ENCODE assay signal across 23 cellular contexts in genomic region chr14:90818715-90819114, GRCh38.
"Had no signal": no experiment of that assay in that cellular context is flagged by ENCODE, and none has a peak within 500 bp of the region (broad histone marks: within the 10 kb centered on the region; RNA-seq: fewer than 3 reads in every experiment).

No MANE protein-coding gene starts in this region.

- H3K27me3 ChIP-seq: ovary, right atrium auricular region, suprapubic skin, tibial artery, upper lobe of left lung, vagina had no signal

- H3K4me3 ChIP-seq: lower lobe of right lung, ovary, right atrium auricular region, skin epidermis, suprapubic skin, thoracic aorta, tibial artery, upper lobe of left lung, vagina had no signal

- H3K9me3 ChIP-seq: ovary, vagina had no signal

- DNase-seq: head of caudate nucleus; hypothalamus; islet precursor cell; left ventricle myocardium superior; lower lobe of right lung; mammary epithelial cell; mesenchymal stem cell; naive B cell; natural killer cell; occipital lobe; ovary; stimulated activated CD4-positive, alpha-beta T cell treated with anti-CD3 and anti-CD28 coated beads, Interleukin-4, amount 100 ng/mL, for 24 hours; stimulated activated naive CD4-positive, alpha-beta T cell; tibial artery; upper lobe of left lung had no signal

- H3K27ac Mint-ChIP-seq: naive B cell; natural killer cell; stimulated activated effector memory CD8-positive, alpha-beta T cell treated with anti-CD3 and anti-CD28 coated beads, Interleukin-12 subunit alpha, Interleukin-12 subunit beta, amount 100 ng/mL, for 72 hours; stimulated activated naive CD8-positive, alpha-beta T cell treated with anti-CD3 and anti-CD28 coated beads, Interleukin-15, Interleukin-2, amounts not matched to agents 100 ng/mL and 50 ng/mL, for 24 hours had no signal

- H3K4me3 Mint-ChIP-seq: natural killer cell; stimulated activated effector memory CD8-positive, alpha-beta T cell treated with anti-CD3 and anti-CD28 coated beads, Interleukin-12 subunit alpha, Interleukin-12 subunit beta, amount 100 ng/mL, for 72 hours; stimulated activated naive CD8-positive, alpha-beta T cell treated with anti-CD3 and anti-CD28 coated beads, Interleukin-15, Interleukin-2, amounts not matched to agents 100 ng/mL and 50 ng/mL, for 24 hours had no signal

- H3K36me3 Mint-ChIP-seq: stimulated activated effector memory CD8-positive, alpha-beta T cell treated with anti-CD3 and anti-CD28 coated beads, Interleukin-12 subunit alpha, Interleukin-12 subunit beta, amount 100 ng/mL, for 72 hours had no signal

- H3K27ac ChIP-seq: lower lobe of right lung, neutrophil, ovary, right atrium auricular region, suprapubic skin, thoracic aorta, tibial artery, upper lobe of left lung, vagina had no signal

- H3K36me3 ChIP-seq: lower lobe of right lung, neutrophil, ovary, right atrium auricular region, suprapubic skin, thoracic aorta, tibial artery, upper lobe of left lung, vagina had no signal
